ENCODE assay signal across 12 cellular contexts in the genomic region with DNA sequence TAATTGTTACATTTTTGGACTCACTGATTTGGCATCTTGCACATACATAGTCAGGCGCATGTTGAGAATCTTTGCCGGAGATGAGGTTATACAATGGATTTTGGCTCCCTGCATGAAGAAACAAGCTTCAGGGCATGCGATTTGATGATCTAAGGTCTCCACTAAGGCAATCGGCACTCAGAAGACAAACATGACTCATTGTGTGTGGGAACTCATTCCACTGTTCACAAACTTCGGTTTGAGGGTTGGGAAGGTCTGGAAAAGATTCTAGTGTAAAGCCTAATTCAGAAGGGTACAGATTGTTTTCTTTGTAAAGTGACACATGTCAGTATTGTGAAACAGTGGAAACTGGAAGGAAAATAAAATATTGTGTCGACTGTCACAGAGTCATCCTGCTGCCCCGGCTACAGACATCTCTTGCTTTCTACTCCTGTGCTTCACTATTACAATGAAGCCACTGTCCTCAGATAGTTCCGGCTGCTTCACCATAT.
DNase-seq lines count a peak whose midpoint lies in the region; ATAC-seq and TF ChIP-seq lines count a peak whose summit lies in the region.
"Had no signal": no experiment of that assay in that cellular context is flagged by ENCODE, and none has a peak within 500 bp of the region (broad histone marks: within the 10 kb centered on the region; RNA-seq: fewer than 3 reads in every experiment).

No MANE protein-coding gene starts in this region.

- no peaks in the 10 kb centered on the region for H3K27me3 Mint-ChIP-seq in osteocyte (ENCODE audit: unreplicated experiment)

- H3K4me3 Mint-ChIP-seq in osteocyte (ENCODE audit: unreplicated experiment): peak overlapping the region; percentile 42
- H3K4me3 Mint-ChIP-seq: activated T-cell treated with anti-CD3 and anti-CD28 coated beads, Interleukin-2, amount 50 U/mL, for 24 hours; stimulated activated naive CD8-positive, alpha-beta T cell treated with anti-CD3 and anti-CD28 coated beads, Interleukin-15, amount 100 ng/mL, for 72 hours had no signal

- DNase-seq in Caki2 (ENCODE audit: low read depth): peak; percentile 99
- peak; percentile 100 for DNase-seq in RKO (ENCODE audit: low spot score)
- peak; percentile 100 for DNase-seq in fibroblast of mammary gland (ENCODE audit: low read depth)
- DNase-seq in osteocyte (ENCODE audit: extremely low spot score, unreplicated experiment): no peak
- no peak for DNase-seq in activated gamma-delta T cell treated with Interleukin-2 at 50 U/mL for 16 hours
- DNase-seq: activated T-cell treated with anti-CD3 and anti-CD28 coated beads, Interleukin-2, amount 50 U/mL, for 24 hours; pancreas; stimulated activated naive CD8-positive, alpha-beta T cell treated with anti-CD3 and anti-CD28 coated beads, Interleukin-15, amount 100 ng/mL, for 72 hours had no signal

- ATAC-seq in GM18868 (IDR thresholded peaks at IDR 0.05; ENCODE audit: unreplicated experiment) (no peak), HG02623 (IDR thresholded peaks at IDR 0.05; ENCODE audit: unreplicated experiment) (no peak), GM21529 (IDR thresholded peaks at IDR 0.05; ENCODE audit: unreplicated experiment) (no peak)
- ATAC-seq: stimulated activated naive CD8-positive, alpha-beta T cell treated with anti-CD3 and anti-CD28 coated beads, Interleukin-15, amount 100 ng/mL, for 72 hours had no signal

- TF ChIP-seq CTCF in fibroblast of mammary gland (conservative IDR thresholded peaks at IDR 0.05; ENCODE audit: control insufficient read depth, insufficient read depth, low read depth, low read length): no peak
- no peak for TF ChIP-seq CTCF in osteocyte (IDR thresholded peaks at IDR 0.05)

- H3K9me3 Mint-ChIP-seq in osteocyte (ENCODE audit: unreplicated experiment): no peaks in the 10 kb centered on the region
- H3K9me3 Mint-ChIP-seq: activated T-cell treated with anti-CD3 and anti-CD28 coated beads, Interleukin-2, amount 50 U/mL, for 24 hours; stimulated activated naive CD8-positive, alpha-beta T cell treated with anti-CD3 and anti-CD28 coated beads, Interleukin-15, amount 100 ng/mL, for 72 hours had no signal

- peaks cover 49% of the 10 kb centered on the region for H3K4me1 Mint-ChIP-seq in osteocyte (ENCODE audit: unreplicated experiment)
- H3K4me1 Mint-ChIP-seq: stimulated activated naive CD8-positive, alpha-beta T cell treated with anti-CD3 and anti-CD28 coated beads, Interleukin-15, amount 100 ng/mL, for 72 hours had no signal

- in situ Hi-C loops in Caki2 (cut with HindIII; ENCODE audit: low pct_unique_long_range_greater_than_20kb, low sequenced_read_pairs): no loop called here

- H3K27ac Mint-ChIP-seq in osteocyte (ENCODE audit: unreplicated experiment): peak overlapping the region; percentile 92
- H3K27ac Mint-ChIP-seq: activated T-cell treated with anti-CD3 and anti-CD28 coated beads, Interleukin-2, amount 50 U/mL, for 24 hours; stimulated activated naive CD8-positive, alpha-beta T cell treated with anti-CD3 and anti-CD28 coated beads, Interleukin-15, amount 100 ng/mL, for 72 hours had no signal

- no peak overlapping the region for H3K4me3 ChIP-seq in fibroblast of mammary gland (ENCODE audit: control insufficient read depth, low read depth, low read length)
- H3K4me3 ChIP-seq: pancreas, SK-N-MC had no signal

- H3K36me3 Mint-ChIP-seq in osteocyte (ENCODE audit: unreplicated experiment): no peaks in the 10 kb centered on the region

Comparison
In these comparisons a context has a peak if more than half of its experiments do, and no peak if none do; other contexts are left out.
1. DNase-seq: peak in Caki2 (single experiment), RKO (single experiment) and fibroblast of mammary gland (single experiment); none in osteocyte (single experiment) and activated gamma-delta T cell treated with Interleukin-2 at 50 U/mL for 16 hours (single experiment).